ENCODE assay signal across 7 cellular contexts in genomic region chr12:55729592-55730446, GRCh38. TPM values are rescaled to one million over a fixed set of nuclear protein-coding genes. Genes with fewer than 3 reads are reported as not detected.
A peak's percentile ranks its signal among the peaks of the same experiment; 100 is the strongest.
DNase-seq lines count a peak whose midpoint lies in the region; ATAC-seq, FAIRE-seq and TF ChIP-seq lines count a peak whose summit lies in the region.

No MANE protein-coding gene starts in this region.

- peaks cover 47% of the 10 kb centered on the region for H3K79me2 ChIP-seq in SK-N-SH (ENCODE audit: insufficient read depth)

- peak overlapping the region; percentile 75 for H3K4me3 ChIP-seq in NB4 (ENCODE audit: low read depth, low read length)
- H3K4me3 ChIP-seq in SK-N-SH (ENCODE audit: low read depth in 2 of 2, low read length in 1 of 2), result peak overlapping the region; percentile 74 to 97
- H3K4me3 ChIP-seq in right atrium auricular region, result peak overlapping the region; percentile 79 to 80

- no peak for TF ChIP-seq POLR2A in GM12891 (IDR thresholded peaks at IDR 0.05; ENCODE audit: low read depth, low read length)
- peak; percentile 12 for TF ChIP-seq POLR2A in NB4 (IDR thresholded peaks at IDR 0.05; ENCODE audit: extremely low read depth, insufficient read length)

- POLR2A ChIA-PET in SK-N-SH (lab: Yijun Ruan, JAX), result interaction anchor here (0.6 to 2.5 kb wide), 16 partner anchors 9 to 387 kb away, joined by 3 to 14 read pairs (median 6); partner anchors contain the start of genes BLOC1S1, DNAJC14, ORMDL2 and PA2G4

- no peaks in the 10 kb centered on the region for H3K9me2 ChIP-seq in SK-N-SH

- ATAC-seq in HG02571 (IDR thresholded peaks at IDR 0.05; ENCODE audit: unreplicated experiment), result peak; percentile 56

- no peak for TF ChIP-seq EP300 in SK-N-SH (IDR thresholded peaks at IDR 0.05; ENCODE audit: borderline replicate concordance in 1 of 2, low read depth in 1 of 2, low read length in 1 of 2)

- TF ChIP-seq RAD21 in SK-N-SH (IDR thresholded peaks at IDR 0.05; ENCODE audit: low read length), result peak; percentile 54

- intact Hi-C loops in posterior cingulate gyrus (cut with DNase I), result no loop called here

- peaks cover 25% of the 10 kb centered on the region for H3F3A ChIP-seq in SK-N-SH (replicated peaks; ENCODE audit: insufficient read depth)

- peak overlapping the region; percentile 84 for H2AFZ ChIP-seq in SK-N-SH (ENCODE audit: low read depth)

- peak overlapping the region; percentile 97 to 100 for H3K27ac ChIP-seq in SK-N-SH (ENCODE audit: low read depth in 2 of 2, low read length in 1 of 2)
- peak overlapping the region; percentile 99 to 100 for H3K27ac ChIP-seq in right atrium auricular region

- TF ChIP-seq CTCF in NB4 (IDR thresholded peaks at IDR 0.05; ENCODE audit: low read depth, low read length) (peak; percentile 42), SK-N-SH (IDR thresholded peaks at IDR 0.05) (peak; percentile 35; the same call in 1 of the 2 replicates), right atrium auricular region (IDR thresholded peaks at IDR 0.05) (no peak)

- FAIRE-seq in GM12891 (lab: Jason Lieb, UNC), result no peak

- peaks cover 34% of the 10 kb centered on the region for H4K20me1 ChIP-seq in SK-N-SH (ENCODE audit: insufficient read depth)

- H3K4me1 ChIP-seq in SK-N-SH (ENCODE audit: control insufficient read depth in 1 of 2, insufficient read depth in 2 of 2, low read depth in 1 of 2, low read length in 1 of 2) (peaks cover 0 to 25% of the 10 kb centered on the region in 2 experiments; a peak in 1 of 4 replicates), right atrium auricular region (peaks cover 0 to 59% of the 10 kb centered on the region in 2 donors)

- peak overlapping the region; percentile 83 for H3K9ac ChIP-seq in SK-N-SH

- DNase-seq in GM12891 (ENCODE audit: insufficient read length, low spot score) (no peak), NB4 (ENCODE audit: low read depth) (peak; percentile 95), SK-N-SH (peak; percentile 84), anterior cingulate cortex (lab: John Stamatoyannopoulos, UW) (peak; percentile 62 to 96 (median 87)), right atrium auricular region (ENCODE audit: low spot score) (peak; percentile 97), posterior cingulate gyrus (peak; percentile 82 to 99 (median 90))

- H3K36me3 ChIP-seq in SK-N-SH (replicated peaks in 1 of 2; ENCODE audit: control insufficient read depth in 1 of 2, insufficient read depth in 2 of 2, low read length in 1 of 2) (peaks cover 17 to 25% of the 10 kb centered on the region in 2 experiments), right atrium auricular region (peaks cover 26% of the 10 kb centered on the region)

- H3K27me3 ChIP-seq in SK-N-SH (ENCODE audit: insufficient read depth), result no peaks in the 10 kb centered on the region
- H3K27me3 ChIP-seq in right atrium auricular region, result no peaks in the 10 kb centered on the region

- 10% methylated on average over 23 of the region's 25 CpGs for WGBS in SK-N-SH (ENCODE audit: low lambda C conversion rate)

- peak overlapping the region; percentile 97 for H3K4me2 ChIP-seq in SK-N-SH

- CTCF ChIA-PET in SK-N-SH (lab: Yijun Ruan, JAX), result interaction anchor here (0.8 to 4.6 kb wide), 13 partner anchors 9 to 459 kb away, joined by 3 to 47 read pairs (median 3); partner anchors contain the start of genes RDH5 and SMARCC2

- H3K9me3 ChIP-seq in SK-N-SH (no peaks in the 10 kb centered on the region), right atrium auricular region (no peaks in the 10 kb centered on the region)

TF ChIP-seq in GM12891, 5 proteins besides CTCF, POLR2A, EP300 and RAD21:
- TF ChIP-seq POLR2AphosphoS5 (IDR thresholded peaks at IDR 0.05; ENCODE audit: low read depth, low read length) (peak; percentile 49; the same call in 1 of the 2 replicates), TAF1 (IDR thresholded peaks at IDR 0.05; ENCODE audit: low read depth, low read length) (no peak)

TF ChIP-seq in SK-N-SH, 30 proteins besides CTCF, POLR2A, EP300 and RAD21 (continues in another document):
- peak; percentile 84 for TF ChIP-seq MXI1 (IDR thresholded peaks at IDR 0.05; ENCODE audit: low read depth, low read length)
- TF ChIP-seq FOXM1 (IDR thresholded peaks at IDR 0.05; ENCODE audit: low read depth), result no peak
- 0 out of 2 replicates have a peak, but pooled peaks have one; percentile 9 for TF ChIP-seq REST (IDR thresholded peaks at IDR 0.05; ENCODE audit: low read depth, low read length)
- no peak for TF ChIP-seq MEF2A (IDR thresholded peaks at IDR 0.05; ENCODE audit: borderline replicate concordance, low read depth)
- TF ChIP-seq JUND (IDR thresholded peaks at IDR 0.05), result no peak
- TF ChIP-seq, protein P1, sequence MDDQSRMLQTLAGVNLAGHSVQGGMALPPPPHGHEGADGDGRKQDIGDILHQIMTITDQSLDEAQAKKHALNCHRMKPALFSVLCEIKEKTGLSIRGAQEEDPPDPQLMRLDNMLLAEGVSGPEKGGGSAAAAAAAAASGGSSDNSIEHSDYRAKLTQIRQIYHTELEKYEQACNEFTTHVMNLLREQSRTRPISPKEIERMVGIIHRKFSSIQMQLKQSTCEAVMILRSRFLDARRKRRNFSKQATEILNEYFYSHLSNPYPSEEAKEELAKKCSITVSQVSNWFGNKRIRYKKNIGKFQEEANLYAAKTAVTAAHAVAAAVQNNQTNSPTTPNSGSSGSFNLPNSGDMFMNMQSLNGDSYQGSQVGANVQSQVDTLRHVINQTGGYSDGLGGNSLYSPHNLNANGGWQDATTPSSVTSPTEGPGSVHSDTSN (IDR thresholded peaks at IDR 0.05), result peak; percentile 98
- peak; percentile 58 for TF ChIP-seq MAX (IDR thresholded peaks at IDR 0.05; ENCODE audit: low read depth)
- 0 out of 2 replicates have a peak, but pooled peaks have one; percentile 22 for TF ChIP-seq YY1 (IDR thresholded peaks at IDR 0.05; ENCODE audit: low read depth)
- TF ChIP-seq POLR2AphosphoS5 (IDR thresholded peaks at IDR 0.05; ENCODE audit: low read depth, low read length), result peak; percentile 86
- TF ChIP-seq TCF12 (IDR thresholded peaks at IDR 0.05), result peak; percentile 21; the same call in 1 of the 2 replicates
- no peak for TF ChIP-seq NRF1 (IDR thresholded peaks at IDR 0.05; ENCODE audit: low read depth, low read length)
- TF ChIP-seq RCOR1 (IDR thresholded peaks at IDR 0.05; ENCODE audit: low read length), result no peak
- no peak for TF ChIP-seq NFIC (IDR thresholded peaks at IDR 0.05; ENCODE audit: borderline replicate concordance)
- no peak for TF ChIP-seq CHD2 (IDR thresholded peaks at IDR 0.05; ENCODE audit: low read length, partially characterized antibody)
- peak; percentile 80; the same call in 1 of the 2 replicates for TF ChIP-seq SIN3A (IDR thresholded peaks at IDR 0.05; ENCODE audit: borderline replicate concordance, low read depth, low read length)

RNA-seq across cellular contexts. Expression of gene CD63, which starts 1.0 kb away (rescaled TPM):
- polyA plus RNA-seq in GM12891 (2012; ENCODE audit: low read depth, missing spikeins), result 172 TPM
- polyA plus RNA-seq in SK-N-SH (2012; rRNA removed), result 1,022 and 1,465 TPM in 2 replicates
- polyA plus RNA-seq in SK-N-SH (2012; cell fraction: cytosol; rRNA removed), result 1,236 and 1,638 TPM in 2 replicates
- 454 and 623 TPM in 2 replicates for polyA plus RNA-seq in SK-N-SH (2012; cell fraction: nucleus; rRNA removed)
- 1,000 to 10,000 TPM; 1,041 to 1,122 TPM for total RNA-seq in right atrium auricular region

RNA-seq across cellular contexts. Expression of gene RDH5, which starts 9.6 kb away (rescaled TPM):
- 7.2 TPM for polyA plus RNA-seq in GM12891 (2012; ENCODE audit: low read depth, missing spikeins)
- 5.2 and 5.4 TPM in 2 replicates for polyA plus RNA-seq in SK-N-SH (2012; rRNA removed)
- 1.6 and 1.7 TPM in 2 replicates for polyA plus RNA-seq in SK-N-SH (2012; cell fraction: cytosol; rRNA removed)
- 46.0 and 49.7 TPM in 2 replicates for polyA plus RNA-seq in SK-N-SH (2012; cell fraction: nucleus; rRNA removed)
- 10 to 100 TPM; 13.0 to 22.4 TPM for total RNA-seq in right atrium auricular region

RNA-seq across cellular contexts. Expression of gene GDF11, which starts 13.1 kb away (rescaled TPM):
- polyA plus RNA-seq in GM12891 (2012; ENCODE audit: low read depth, missing spikeins), result 8.0 TPM
- 6.9 and 9.4 TPM in 2 replicates for polyA plus RNA-seq in SK-N-SH (2012; rRNA removed)
- 5.3 and 8.8 TPM in 2 replicates for polyA plus RNA-seq in SK-N-SH (2012; cell fraction: cytosol; rRNA removed)
- polyA plus RNA-seq in SK-N-SH (2012; cell fraction: nucleus; rRNA removed), result 7.2 and 8.0 TPM in 2 replicates
- total RNA-seq in right atrium auricular region, result 1 to 10 TPM; 8.1 to 8.6 TPM

RNA-seq across cellular contexts. Expression of gene BLOC1S1, which starts 14.0 kb away (rescaled TPM):
- polyA plus RNA-seq in GM12891 (2012; ENCODE audit: low read depth, missing spikeins), result 172 TPM
- polyA plus RNA-seq in SK-N-SH (2012; rRNA removed), result 277 and 331 TPM in 2 replicates
- polyA plus RNA-seq in SK-N-SH (2012; cell fraction: cytosol; rRNA removed), result 243 and 313 TPM in 2 replicates
- polyA plus RNA-seq in SK-N-SH (2012; cell fraction: nucleus; rRNA removed), result 89.7 and 130 TPM in 2 replicates
- total RNA-seq in right atrium auricular region, result 100 to 1,000 TPM; 177 to 187 TPM

RNA-seq across cellular contexts. Expression of gene ITGA7, which starts 22.1 kb away (rescaled TPM):
- polyA plus RNA-seq in GM12891 (2012; ENCODE audit: low read depth, missing spikeins), result 4.3 TPM
- polyA plus RNA-seq in SK-N-SH (2012; rRNA removed), result 17.6 and 19.7 TPM in 2 replicates
- 7.3 and 9.1 TPM in 2 replicates for polyA plus RNA-seq in SK-N-SH (2012; cell fraction: cytosol; rRNA removed)
- 71.0 and 80.7 TPM in 2 replicates for polyA plus RNA-seq in SK-N-SH (2012; cell fraction: nucleus; rRNA removed)
- 100 to 1,000 TPM; 291 to 309 TPM for total RNA-seq in right atrium auricular region

Comparison
In these comparisons a context has a peak if more than half of its experiments do, and no peak if none do; other contexts are left out.
1. CTCF ChIP-seq: peak in NB4 (single experiment) and SK-N-SH (single experiment); none in right atrium auricular region (0 of 2).
2. Peak in every context shown above with its lines, with median percentiles within 50 percentile points of each other: H3K4me3 ChIP-seq.